23 cellular contexts compared by ENCODE assay signal in the genomic region with DNA sequence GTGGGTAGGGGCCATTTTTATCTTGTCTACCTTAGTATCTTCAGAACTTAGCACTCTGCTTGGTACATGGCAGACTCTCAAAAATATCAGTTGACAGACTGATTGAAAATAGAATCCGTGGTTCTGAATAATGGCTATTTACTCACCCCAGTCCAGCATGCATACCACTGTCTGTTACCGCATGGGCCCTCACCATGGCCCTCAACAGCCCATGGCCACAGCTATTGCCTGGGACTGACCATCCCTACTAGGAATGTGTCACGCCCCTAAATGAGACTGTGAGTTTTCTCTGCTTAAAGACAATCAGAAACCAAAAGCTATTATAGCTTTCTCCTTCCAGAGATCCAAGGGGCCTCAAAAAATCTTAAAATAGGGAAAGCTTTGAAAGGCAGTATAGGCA.
"Had no signal": no experiment of that assay in that cellular context is flagged by ENCODE, and none has a peak within 500 bp of the region (broad histone marks: within the 10 kb centered on the region; RNA-seq: fewer than 3 reads in every experiment).

No MANE protein-coding gene starts in this region.

- H3K9ac ChIP-seq: KMS-11 had no signal

- H3K9me3 ChIP-seq: SJSA1 had no signal

- FAIRE-seq: K562, RCC 7860 had no signal

- H3K4me3 ChIP-seq: K562, SJSA1, SK-N-MC had no signal

- DNase-seq: Kasumi-1, MV-4-11, NCI-H1048, NCI-H1105, NCI-H1417, NCI-H1436 treated with DMSO at 0.1 percent for 48 hours, NCI-H1694, NCI-H187 treated with DMSO at 0.1 percent for 48 hours, NCI-H2029 treated with DMSO at 0.1 percent for 48 hours, NCI-H226, NCI-H446, NCI-H510A, NCI-H524 treated with DMSO at 0.1 percent for 48 hours, NCI-H69, NCI-H774, Right ventricle myocardium superior, RPMI8226, SIG-M5 had no signal

- H3K4me2 ChIP-seq: KMS-11 had no signal

- H3K36me3 ChIP-seq: SJSA1 had no signal

- ATAC-seq: K562 had no signal

- H3K27ac ChIP-seq: KMS-11, SJSA1, SK-N-MC had no signal

- H3K27me3 ChIP-seq: SJSA1 had no signal
